ENCODE assay signal across 22 cellular contexts in genomic region chr2:228224410-228224809, GRCh38. TPM values are rescaled to one million over a fixed set of nuclear protein-coding genes. Genes with fewer than 3 reads are reported as not detected.
DNase-seq lines count a peak whose midpoint lies in the region; ATAC-seq and TF ChIP-seq lines count a peak whose summit lies in the region.
"Had no signal": no experiment of that assay in that cellular context is flagged by ENCODE, and none has a peak within 500 bp of the region (broad histone marks: within the 10 kb centered on the region; RNA-seq: fewer than 3 reads in every experiment).

No MANE protein-coding gene starts in this region.

- H3K27ac Mint-ChIP-seq in Calu3 (ENCODE audit: unreplicated experiment): peak overlapping the region; percentile 33
- no peak overlapping the region for H3K27ac Mint-ChIP-seq in activated naive CD4-positive, alpha-beta T cell treated with anti-CD3 and anti-CD28 coated beads, Interleukin-2, amount 10 ng/mL, durations not matched to agents 7 days and 5 days
- no peak overlapping the region for H3K27ac Mint-ChIP-seq in GM23338
- H3K27ac Mint-ChIP-seq: T-cell had no signal

- peak; percentile 16 for DNase-seq in Calu3
- peak; percentile 0 for DNase-seq in GM04504 (ENCODE audit: low read depth)
- DNase-seq in RWPE2 (ENCODE audit: low spot score): no peak
- peak; percentile 2 for DNase-seq in foreskin fibroblast
- DNase-seq in activated naive CD4-positive, alpha-beta T cell treated with anti-CD3 and anti-CD28 coated beads, Interleukin-2, amount 10 ng/mL, durations not matched to agents 7 days and 5 days: no peak
- no peak for DNase-seq in GM23338 (ENCODE audit: low spot score)
- DNase-seq in aorta: no peak
- DNase-seq in mesenteric fat pad (ENCODE audit: low spot score): no peak
- DNase-seq: GOT3, IMR-90, Karpas-422, MM.1S, NCI-H1417, NCI-H187 treated with DMSO at 0.1 percent for 48 hours, NCI-H748 treated with DMSO at 0.1 percent for 48 hours, PC-9, SK-N-SH, T-cell had no signal

- no peak overlapping the region for H3K4me3 ChIP-seq in RWPE2 (ENCODE audit: severe bottlenecking)
- H3K4me3 ChIP-seq in foreskin fibroblast (ENCODE audit: low read depth in 1 of 2, low read length in 2 of 2): no peak overlapping the region
- no peak overlapping the region for H3K4me3 ChIP-seq in GM23338
- H3K4me3 ChIP-seq in aorta (ENCODE audit: low read length in 2 of 2): no peak overlapping the region
- H3K4me3 ChIP-seq: PC-9 had no signal

- H3K27ac ChIP-seq in RWPE2 (ENCODE audit: poor library complexity, severe bottlenecking) (no peak overlapping the region), GM23338 (ENCODE audit: low read depth) (no peak overlapping the region), aorta (ENCODE audit: low read depth in 1 of 2, low read length in 2 of 2) (no peak overlapping the region)
- H3K27ac ChIP-seq: C4-2B, PC-9 had no signal

- ATAC-seq in RWPE2 (ENCODE audit: low read depth) (peak; percentile 49; the same call in 1 of the 3 replicates), GM23338 (no peak), aorta (ENCODE audit: low FRiP score) (no peak)
- ATAC-seq: Right ventricle myocardium inferior, T-cell had no signal

- no TSS peak for BruUV-seq in Calu3 (replicated peaks; lab: Mats Ljungman, UMichigan)

- H3K36me3 Mint-ChIP-seq in Calu3 (ENCODE audit: insufficient read depth, unreplicated experiment) (no peaks in the 10 kb centered on the region), GM23338 (ENCODE audit: low read depth) (no peaks in the 10 kb centered on the region)
- H3K36me3 Mint-ChIP-seq in activated naive CD4-positive, alpha-beta T cell treated with anti-CD3 and anti-CD28 coated beads, Interleukin-2, amount 10 ng/mL, durations not matched to agents 7 days and 5 days: no peaks in the 10 kb centered on the region
- H3K36me3 Mint-ChIP-seq: T-cell had no signal

- H3K4me2 ChIP-seq in GM23338: no peak overlapping the region
- H3K4me2 ChIP-seq: PC-9, SK-N-SH had no signal

- no peaks in the 10 kb centered on the region for H3K27me3 Mint-ChIP-seq in Calu3 (ENCODE audit: unreplicated experiment)
- no peaks in the 10 kb centered on the region for H3K27me3 Mint-ChIP-seq in activated naive CD4-positive, alpha-beta T cell treated with anti-CD3 and anti-CD28 coated beads, Interleukin-2, amount 10 ng/mL, durations not matched to agents 7 days and 5 days
- H3K27me3 Mint-ChIP-seq in GM23338 (ENCODE audit: insufficient read depth, low read depth, poor library complexity): no peaks in the 10 kb centered on the region
- H3K27me3 Mint-ChIP-seq: T-cell had no signal

- 0 out of 2 replicates have a peak, but pooled peaks cover 2% of the 10 kb centered on the region for H3K9me2 ChIP-seq in GM23338 (ENCODE audit: insufficient read depth)
- H3K9me2 ChIP-seq: SK-N-SH had no signal

- H3K36me3 ChIP-seq in RWPE2 (ENCODE audit: low read depth) (no peaks in the 10 kb centered on the region), GM23338 (ENCODE audit: insufficient read depth) (no peaks in the 10 kb centered on the region), aorta (ENCODE audit: control insufficient read depth in 1 of 2, insufficient read depth in 2 of 2, low read length in 1 of 2) (no peaks in the 10 kb centered on the region)

- H3K79me2 ChIP-seq in GM23338 (replicated peaks; ENCODE audit: insufficient read depth): no peaks in the 10 kb centered on the region

- H3K4me1 ChIP-seq in RWPE2 (ENCODE audit: insufficient read depth, poor library complexity, severe bottlenecking): no peaks in the 10 kb centered on the region
- H3K4me1 ChIP-seq in GM23338 (ENCODE audit: insufficient read depth): no peaks in the 10 kb centered on the region
- H3K4me1 ChIP-seq in aorta (ENCODE audit: control insufficient read depth in 1 of 2, insufficient read depth in 2 of 2, low read length in 2 of 2): no peaks in the 10 kb centered on the region

- H3K4me3 Mint-ChIP-seq in Calu3 (ENCODE audit: low read depth, unreplicated experiment) (no peak overlapping the region), GM23338 (no peak overlapping the region)
- no peak overlapping the region for H3K4me3 Mint-ChIP-seq in activated naive CD4-positive, alpha-beta T cell treated with anti-CD3 and anti-CD28 coated beads, Interleukin-2, amount 10 ng/mL, durations not matched to agents 7 days and 5 days
- H3K4me3 Mint-ChIP-seq: T-cell had no signal

- intact Hi-C loops in Calu3 (cut with micrococcal nuclease; ENCODE audit: unreplicated experiment) (no loop called here), aorta (cut with DNase I) (no loop called here)

- H3K9me3 ChIP-seq in RWPE2 (ENCODE audit: severe bottlenecking) (no peaks in the 10 kb centered on the region), aorta (ENCODE audit: control insufficient read depth, low read length) (no peaks in the 10 kb centered on the region)
- H3K9me3 ChIP-seq: SK-N-SH had no signal

- TF ChIP-seq CTCF in Calu3 (IDR thresholded peaks at IDR 0.05; ENCODE audit: unreplicated experiment) (no peak), RWPE2 (IDR thresholded peaks at IDR 0.05; ENCODE audit: poor library complexity, severe bottlenecking) (no peak), foreskin fibroblast (IDR thresholded peaks at IDR 0.05; ENCODE audit: low read depth, low read length) (no peak), GM23338 (conservative IDR thresholded peaks at IDR 0.05; ENCODE audit: low read depth in 2 of 2) (no peak)

- peaks cover 8% of the 10 kb centered on the region for H3K27me3 ChIP-seq in RWPE2 (ENCODE audit: insufficient read depth, poor library complexity, severe bottlenecking)
- H3K27me3 ChIP-seq in GM23338 (ENCODE audit: insufficient read depth): no peaks in the 10 kb centered on the region
- H3K27me3 ChIP-seq in aorta (ENCODE audit: control insufficient read depth in 1 of 2, insufficient read depth in 2 of 2, low read length in 1 of 2): no peaks in the 10 kb centered on the region

- no peak overlapping the region for H2AFZ ChIP-seq in GM23338
- H2AFZ ChIP-seq: PC-9 had no signal

- H3K9me3 Mint-ChIP-seq in Calu3 (ENCODE audit: low read depth, unreplicated experiment) (no peaks in the 10 kb centered on the region), GM23338 (no peaks in the 10 kb centered on the region)
- peaks cover 2% of the 10 kb centered on the region for H3K9me3 Mint-ChIP-seq in activated naive CD4-positive, alpha-beta T cell treated with anti-CD3 and anti-CD28 coated beads, Interleukin-2, amount 10 ng/mL, durations not matched to agents 7 days and 5 days

- CTCF ChIA-PET in Calu3 (lab: Charles Lee): no interaction called here
- CTCF ChIA-PET in activated naive CD4-positive, alpha-beta T cell treated with anti-CD3 and anti-CD28 coated beads, Interleukin-2, amount 10 ng/mL, durations not matched to agents 7 days and 5 days (lab: Charles Lee): no interaction called here

- H4K20me1 ChIP-seq in GM23338 (replicated peaks; ENCODE audit: insufficient read depth): no peaks in the 10 kb centered on the region

- H3K4me1 Mint-ChIP-seq in Calu3 (ENCODE audit: low read depth, unreplicated experiment) (peaks cover 14% of the 10 kb centered on the region), GM23338 (no peaks in the 10 kb centered on the region)
- H3K4me1 Mint-ChIP-seq in activated naive CD4-positive, alpha-beta T cell treated with anti-CD3 and anti-CD28 coated beads, Interleukin-2, amount 10 ng/mL, durations not matched to agents 7 days and 5 days: no peaks in the 10 kb centered on the region
- H3K4me1 Mint-ChIP-seq: T-cell had no signal

- no peaks in the 10 kb centered on the region for H3F3A ChIP-seq in GM23338 (replicated peaks; ENCODE audit: low read depth)

TF ChIP-seq in GM23338, 12 proteins besides CTCF, POLR2A, EP300 and RAD21 (continues in another document):
- no peak for TF ChIP-seq ETS1 (IDR thresholded peaks at IDR 0.05)

RNA-seq across cellular contexts. Expression of gene SPHKAP, which starts 42.9 kb away (rescaled TPM):
- total RNA-seq in Calu3 (2022): not detected in 2 replicates
- total RNA-seq in GM23338 (2014; rRNA removed; shearing (Covaris generic)): 0.04 and 0.10 TPM in 2 replicates
- 0.03 TPM in 1 of 2 replicates, not detected in the other for polyA plus RNA-seq in GM23338 (2016; fragmentation: Nextera tagmentation; extraction: Ambion mirVana)
- total RNA-seq in aorta: under 1 TPM in 1 of 2 donors, not detected in 1; 0.18 TPM
- not detected for polyA plus RNA-seq in aorta
- total RNA-seq in mesenteric fat pad: not detected
- total RNA-seq: HT-29, IMR-90, NCI-H460, PC-9, T-cell had no signal
- polyA plus RNA-seq: IMR-90, SK-N-SH had no signal

Comparison
In these comparisons a context has a peak if more than half of its experiments do, and no peak if none do; other contexts are left out.
1. DNase-seq: peak in Calu3 (single experiment), GM04504 (single experiment) and foreskin fibroblast (2 of 2); none in RWPE2 (single experiment), activated naive CD4-positive, alpha-beta T cell treated with anti-CD3 and anti-CD28 coated beads, Interleukin-2, amount 10 ng/mL, durations not matched to agents 7 days and 5 days (single experiment), GM23338 (single experiment), aorta (0 of 2) and mesenteric fat pad (single experiment).